16 cellular contexts compared by ENCODE assay signal in the genomic region with DNA sequence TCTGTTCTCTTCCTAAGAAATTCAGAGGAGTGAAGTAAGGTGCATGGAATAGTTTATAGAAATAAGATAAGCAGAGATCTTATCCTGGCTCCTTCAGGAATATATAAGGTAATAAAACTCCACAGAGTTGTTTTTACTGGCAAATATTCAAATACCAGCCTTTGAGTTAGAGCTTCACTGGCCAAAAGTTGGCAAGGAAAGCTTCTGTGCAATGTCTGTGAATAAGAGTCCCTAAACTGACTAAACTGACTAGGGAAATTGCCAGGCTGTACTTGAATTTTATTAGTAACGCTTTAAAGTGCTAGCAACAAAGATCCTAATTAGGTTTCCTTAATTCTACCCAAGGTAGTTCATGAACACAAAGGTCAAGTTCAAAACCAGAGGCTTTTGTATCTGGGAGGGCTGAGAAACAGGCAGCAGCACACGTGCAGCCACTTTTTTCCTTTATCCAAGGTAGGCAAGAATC.
DNase-seq lines count a peak whose midpoint lies in the region; ATAC-seq and TF ChIP-seq lines count a peak whose summit lies in the region.
"Had no signal": no experiment of that assay in that cellular context is flagged by ENCODE, and none has a peak within 500 bp of the region (broad histone marks: within the 10 kb centered on the region; RNA-seq: fewer than 3 reads in every experiment).

No MANE protein-coding gene starts in this region.

- DNase-seq in GM03348 (ENCODE audit: low spot score): peak; percentile 9
- peak; percentile 100 for DNase-seq in NCI-H446 treated with DMSO at 0.1 percent for 48 hours (lab: John Stamatoyannopoulos, UW)
- DNase-seq in epithelial cell of prostate (ENCODE audit: low read depth, low spot score): peak; percentile 12
- DNase-seq in sigmoid colon: no peak
- DNase-seq in NCI-H2227 treated with DMSO at 0.1 percent for 48 hours (lab: John Stamatoyannopoulos, UW): no peak
- no peak for DNase-seq in colonic mucosa
- DNase-seq in AML-193 (lab: John Stamatoyannopoulos, UW): no peak
- DNase-seq: activated CD4-positive, alpha-beta T cell treated with anti-CD3 and anti-CD28 coated beads for 48 hours; activated naive CD8-positive, alpha-beta T cell treated with anti-CD3 and anti-CD28 coated beads, Interleukin-2, amount 50 U/mL, for 24 hours; activated T-cell treated with anti-CD3 and anti-CD28 coated beads, Interleukin-2, amount 50 U/mL, for 24 hours; dorsolateral prefrontal cortex; NCI-H1092 treated with DMSO at 0.1 percent for 48 hours; stimulated activated CD8-positive, alpha-beta memory T cell treated with anti-CD3 and anti-CD28 coated beads, Interleukin-4, amount 100 ng/mL, for 48 hours; upper lobe of left lung had no signal

- H3K4me1 ChIP-seq in sigmoid colon (peaks cover 0 to 30% (median 24%) of the 10 kb centered on the region in 4 donors), colonic mucosa (no peaks in the 10 kb centered on the region)
- H3K4me1 ChIP-seq: BLaER1 treated with 17β-estradiol and CSF1 and Interleukin-3, amounts not matched to agents 10 nM and 100 nM; upper lobe of left lung had no signal

- no peak overlapping the region for H3K4me3 ChIP-seq in sigmoid colon
- no peak overlapping the region for H3K4me3 ChIP-seq in colonic mucosa
- H3K4me3 ChIP-seq: BLaER1 treated with 17β-estradiol and CSF1 and Interleukin-3, amounts not matched to agents 10 nM and 100 nM; dorsolateral prefrontal cortex; upper lobe of left lung had no signal

- H3K9me3 ChIP-seq in sigmoid colon: no peaks in the 10 kb centered on the region
- no peaks in the 10 kb centered on the region for H3K9me3 ChIP-seq in colonic mucosa
- H3K9me3 ChIP-seq: BLaER1 treated with 17β-estradiol and CSF1 and Interleukin-3, amounts not matched to agents 10 nM and 100 nM; upper lobe of left lung had no signal

- ATAC-seq in HG03565 (IDR thresholded peaks at IDR 0.05; ENCODE audit: unreplicated experiment): no peak
- ATAC-seq: activated naive CD8-positive, alpha-beta T cell treated with anti-CD3 and anti-CD28 coated beads, Interleukin-2, amount 50 U/mL, for 24 hours had no signal

- WGBS in sigmoid colon, 2 donors: 33 to 66% methylated on average over 2 of the region's 2 CpGs

- H3K27me3 ChIP-seq in sigmoid colon (no peaks in the 10 kb centered on the region), colonic mucosa (no peaks in the 10 kb centered on the region)
- H3K27me3 ChIP-seq: BLaER1 treated with 17β-estradiol and CSF1 and Interleukin-3, amounts not matched to agents 10 nM and 100 nM; dorsolateral prefrontal cortex; upper lobe of left lung had no signal

- H3K27ac ChIP-seq in epithelial cell of prostate (no peak overlapping the region), sigmoid colon (peak overlapping the region in 3 of 4 donors; percentile 12 to 64 (median 59)), colonic mucosa (no peak overlapping the region)
- H3K27ac ChIP-seq: BLaER1 treated with 17β-estradiol and CSF1 and Interleukin-3, amounts not matched to agents 10 nM and 100 nM; dorsolateral prefrontal cortex; upper lobe of left lung had no signal

- intact Hi-C loops in sigmoid colon (cut with DNase I): no loop called here
- intact Hi-C loops in colonic mucosa (cut with DNase I): no loop called here

- no peak overlapping the region for H3K9ac ChIP-seq in colonic mucosa (ENCODE audit: low read depth in 2 of 2, low read length in 2 of 2)
- H3K9ac ChIP-seq: BLaER1 treated with 17β-estradiol and CSF1 and Interleukin-3, amounts not matched to agents 10 nM and 100 nM had no signal

- H3K36me3 ChIP-seq in sigmoid colon: no peaks in the 10 kb centered on the region
- no peaks in the 10 kb centered on the region for H3K36me3 ChIP-seq in colonic mucosa
- H3K36me3 ChIP-seq: BLaER1 treated with 17β-estradiol and CSF1 and Interleukin-3, amounts not matched to agents 10 nM and 100 nM; upper lobe of left lung had no signal

- no peak for TF ChIP-seq POLR2A in sigmoid colon (IDR thresholded peaks at IDR 0.05)

- no peak for TF ChIP-seq EP300 in sigmoid colon (IDR thresholded peaks at IDR 0.05)

- no peak for TF ChIP-seq CTCF in sigmoid colon (IDR thresholded peaks at IDR 0.05)
- no peak for TF ChIP-seq CTCF in colonic mucosa (IDR thresholded peaks at IDR 0.05)

Comparison
In these comparisons a context has a peak if more than half of its experiments do, and no peak if none do; other contexts are left out.
1. DNase-seq: peak in GM03348 (single experiment), NCI-H446 treated with DMSO at 0.1 percent for 48 hours (single experiment) and epithelial cell of prostate (single experiment); none in sigmoid colon (single experiment), NCI-H2227 treated with DMSO at 0.1 percent for 48 hours (single experiment), colonic mucosa (single experiment) and AML-193 (0 of 2).
2. H3K27ac ChIP-seq: peak in sigmoid colon (3 of 4); none in epithelial cell of prostate (single experiment) and colonic mucosa (single experiment).